In genomic region chr2:154403242-154403790, GRCh38 we compare ENCODE assay signal across 20 cellular contexts.
A peak's percentile ranks its signal among the peaks of the same experiment; 100 is the strongest.
DNase-seq lines count a peak whose midpoint lies in the region; TF ChIP-seq lines count a peak whose summit lies in the region.
"Had no signal": no experiment of that assay in that cellular context is flagged by ENCODE, and none has a peak within 500 bp of the region (broad histone marks: within the 10 kb centered on the region; RNA-seq: fewer than 3 reads in every experiment).

No MANE protein-coding gene starts in this region.

- H2AK5ac ChIP-seq in H9 (ENCODE audit: insufficient read length, low read length) = no peak overlapping the region

- H3K4ac ChIP-seq in H9 (ENCODE audit: low read depth, low read length) = no peak overlapping the region

- no peak overlapping the region for H4K8ac ChIP-seq in H9 (replicated peaks; ENCODE audit: insufficient read length, low read depth, low read length)

- no peak overlapping the region for H3T11ph ChIP-seq in H9 (ENCODE audit: low read length)

- no peaks in the 10 kb centered on the region for H3K36me3 Mint-ChIP-seq in H9 (ENCODE audit: insufficient read depth in 1 of 3, low read depth in 3 of 3)
- H3K36me3 Mint-ChIP-seq: CD14-positive monocyte; CD4-positive, alpha-beta memory T cell; CD4-positive, CD25-positive, alpha-beta regulatory T cell; CD8-positive, alpha-beta memory T cell had no signal

- WGBS in H9 (ENCODE audit: extremely low coverage, insufficient read length, low lambda C conversion rate) = no CpG with 5 or more reads among the region's 3 CpGs

- H3K27ac Mint-ChIP-seq in H9 = peak overlapping the region in 2 of 3 experiments; percentile 34 to 70; a peak in 3 of 7 replicates
- H3K27ac Mint-ChIP-seq: CD14-positive monocyte; CD4-positive, alpha-beta memory T cell; CD4-positive, CD25-positive, alpha-beta regulatory T cell; CD8-positive, alpha-beta memory T cell had no signal

- H3K4me1 ChIP-seq in H9 (ENCODE audit: insufficient read depth, low read length) = no peaks in the 10 kb centered on the region; the same call in 1 of the 2 replicates
- H3K4me1 ChIP-seq: BE2C, BLaER1 had no signal

- H4K5ac ChIP-seq in H9 (ENCODE audit: insufficient read length, low read depth, low read length) = no peak overlapping the region

- H3K79me2 ChIP-seq in H9 (ENCODE audit: insufficient read depth, low read length) = no peaks in the 10 kb centered on the region

- H2BK12ac ChIP-seq in H9 (ENCODE audit: insufficient read length, low read depth, low read length) = no peak overlapping the region

- no peaks in the 10 kb centered on the region for H3K23me2 ChIP-seq in H9 (ENCODE audit: insufficient read length, low read depth, low read length, poor library complexity, severe bottlenecking)

- H3K14ac ChIP-seq in H9 (ENCODE audit: insufficient read depth, low read length) = no peak overlapping the region

- H3K56ac ChIP-seq in H9 (ENCODE audit: insufficient read length, low read depth, low read length) = no peak overlapping the region

- H2AFZ ChIP-seq in H9 (ENCODE audit: low read length) = no peak overlapping the region

- H3K27ac ChIP-seq in H9 (ENCODE audit: insufficient read length, low read depth, low read length) (no peak overlapping the region), VCaP (peak overlapping the region; percentile 26; the same call in 1 of the 2 replicates)
- H3K27ac ChIP-seq: BLaER1 had no signal

- no peaks in the 10 kb centered on the region for H3K27me3 Mint-ChIP-seq in H9 (ENCODE audit: low read depth)
- H3K27me3 Mint-ChIP-seq: CD4-positive, alpha-beta memory T cell; CD4-positive, CD25-positive, alpha-beta regulatory T cell had no signal

- H3K23ac ChIP-seq in H9 (ENCODE audit: insufficient read length, low read depth, low read length) = no peak overlapping the region

- H2BK15ac ChIP-seq in H9 (ENCODE audit: low read depth, low read length) = no peak overlapping the region

- no peaks in the 10 kb centered on the region for H3K9me3 ChIP-seq in H9 (ENCODE audit: control insufficient read depth, low read depth, low read length)
- H3K9me3 ChIP-seq: BE2C, BLaER1 had no signal

- no peak overlapping the region for H4K91ac ChIP-seq in H9 (ENCODE audit: insufficient read length, low read depth, low read length)

- H2BK20ac ChIP-seq in H9 (ENCODE audit: low read depth, low read length, poor library complexity, severe bottlenecking) = no peak overlapping the region

- no peaks in the 10 kb centered on the region for H3K27me3 ChIP-seq in H9 (ENCODE audit: insufficient read depth, low read length)
- H3K27me3 ChIP-seq: BE2C, BLaER1 had no signal

- H3K4me1 Mint-ChIP-seq in H9 = peaks cover 12 to 16% of the 10 kb centered on the region in 2 experiments
- H3K4me1 Mint-ChIP-seq: CD14-positive monocyte; CD4-positive, alpha-beta memory T cell; CD4-positive, CD25-positive, alpha-beta regulatory T cell; CD8-positive, alpha-beta memory T cell had no signal

- DNase-seq in H9 (no peak), NCI-H146 (lab: John Stamatoyannopoulos, UW) (peak; percentile 47), GM03348 (ENCODE audit: low spot score) (no peak), GDM1 (lab: John Stamatoyannopoulos, UW) (no peak), NOMO-1 treated with DMSO at 0.1 percent for 48 hours (lab: John Stamatoyannopoulos, UW; ENCODE audit: unreplicated experiment) (no peak)
- DNase-seq: 8988T; ACHN; BE2C; C1 segment of cervical spinal cord; CD4-positive, alpha-beta memory T cell; CD4-positive, CD25-positive, alpha-beta regulatory T cell; CD8-positive, alpha-beta memory T cell; COR-L47; DMS 273 treated with DMSO at 0.1 percent for 48 hours; DMS153; DMS53; DMS79 treated with DMSO at 0.1 percent for 48 hours had no signal

- no peak overlapping the region for H3K4me3 Mint-ChIP-seq in H9
- H3K4me3 Mint-ChIP-seq: CD14-positive monocyte; CD4-positive, alpha-beta memory T cell; CD4-positive, CD25-positive, alpha-beta regulatory T cell; CD8-positive, alpha-beta memory T cell had no signal

- no peak overlapping the region for H3K18ac ChIP-seq in H9 (ENCODE audit: insufficient read length, low read depth, low read length)

- no peak overlapping the region for H2BK5ac ChIP-seq in H9 (ENCODE audit: insufficient read length, low read length)

- H3K9ac ChIP-seq in H9 (ENCODE audit: extremely low read depth, insufficient read length, low read length) = no peak overlapping the region
- H3K9ac ChIP-seq: BLaER1 had no signal

- H4K20me1 ChIP-seq in H9 (ENCODE audit: control insufficient read depth, insufficient read depth, insufficient read length) = no peaks in the 10 kb centered on the region
- H4K20me1 ChIP-seq: BLaER1 had no signal

- H3K9me3 Mint-ChIP-seq in H9 = no peaks in the 10 kb centered on the region
- H3K9me3 Mint-ChIP-seq: CD14-positive monocyte had no signal

- no peak overlapping the region for H2BK120ac ChIP-seq in H9 (ENCODE audit: low read depth, low read length, poor library complexity, severe bottlenecking)

- H3K79me1 ChIP-seq in H9 (ENCODE audit: insufficient read depth, low read depth, low read length, poor library complexity, severe bottlenecking) = no peaks in the 10 kb centered on the region

- no peak for TF ChIP-seq CTCF in H9 (conservative IDR thresholded peaks at IDR 0.05)
- TF ChIP-seq CTCF in VCaP (conservative IDR thresholded peaks at IDR 0.05) = no peak

- H3K4me2 ChIP-seq in H9 (ENCODE audit: insufficient read depth, insufficient read length, low read length) = no peak overlapping the region
- H3K4me2 ChIP-seq: BLaER1 had no signal
